Comparison of ENCODE assay signal across 8 cellular contexts in the genomic region with DNA sequence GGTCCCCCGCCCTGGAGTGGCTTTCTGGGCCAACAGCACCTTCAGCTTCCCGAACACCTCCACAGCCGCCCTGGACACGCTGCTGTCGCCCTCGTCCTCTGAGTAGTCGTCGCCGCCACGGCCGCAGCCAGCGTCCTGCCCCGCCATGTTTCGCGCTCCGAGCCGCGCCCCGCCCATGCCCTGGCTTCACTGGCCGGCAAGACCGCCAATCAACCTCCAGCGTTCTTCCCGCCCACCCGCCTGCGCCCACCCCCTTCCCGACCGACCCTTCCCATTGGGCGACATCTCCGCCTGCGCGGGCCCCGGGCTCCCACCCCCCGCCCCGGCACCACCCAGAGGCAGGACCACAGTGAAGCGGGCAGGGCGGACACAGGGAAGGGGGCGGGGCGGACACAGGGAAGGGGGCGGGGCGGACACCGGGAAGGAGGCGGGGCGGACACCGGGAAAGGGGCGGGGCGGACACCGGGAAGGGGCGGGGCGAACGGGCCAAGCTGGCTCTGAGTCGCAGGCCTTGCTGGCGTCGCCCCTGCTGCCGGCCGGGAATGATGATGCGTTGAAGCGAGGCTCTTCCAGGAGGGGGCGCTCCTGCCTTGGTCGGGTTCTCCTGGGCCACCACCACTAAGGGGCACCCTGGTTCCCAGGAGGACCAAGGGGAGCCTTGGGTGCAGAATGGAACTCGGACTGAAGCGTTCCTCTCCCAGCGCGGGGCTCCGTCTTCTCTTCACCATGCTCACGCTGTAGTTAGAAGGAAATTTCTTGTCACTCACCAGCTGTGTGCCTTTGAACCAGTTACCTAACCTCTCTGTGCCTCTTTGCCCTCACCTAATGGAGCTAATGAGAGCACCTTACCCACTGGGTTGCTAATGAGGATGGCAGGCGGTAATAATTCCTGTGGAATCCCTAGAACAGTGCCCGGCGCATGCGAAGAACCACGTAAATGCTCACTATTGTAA. TPM values are rescaled to one million over a fixed set of nuclear protein-coding genes. Genes with fewer than 3 reads are reported as not detected.
DNase-seq lines count a peak whose midpoint lies in the region; ATAC-seq and TF ChIP-seq lines count a peak whose summit lies in the region.

A gene (minus strand): TSS at position 166 of the 953 bp plus-strand sequence. CDS start 19 bp downstream, at position 147.

- H3K27me3 ChIP-seq in kidney epithelial cell (ENCODE audit: control insufficient read depth, insufficient read depth, low read length) = no peaks in the 10 kb centered on the region

- peak; percentile 74 for TF ChIP-seq CTCF in kidney epithelial cell (IDR thresholded peaks at IDR 0.05; ENCODE audit: insufficient read depth, low read length, poor library complexity, severe bottlenecking)

- peak; percentile 58 for TF ChIP-seq POLR2A in GM19099 (IDR thresholded peaks at IDR 0.05; ENCODE audit: extremely low read depth, insufficient read length, low read depth)

- ATAC-seq in HG03378 (IDR thresholded peaks at IDR 0.05; ENCODE audit: unreplicated experiment) = peak; percentile 67

- no peaks in the 10 kb centered on the region for H3K36me3 ChIP-seq in kidney epithelial cell (ENCODE audit: control insufficient read depth, insufficient read depth, low read length)

- DNase-seq in Ammon's horn (ENCODE audit: low spot score) = peak; percentile 93
- peak; percentile 76 for DNase-seq in NCI-H446 treated with DMSO at 0.1 percent for 48 hours (lab: John Stamatoyannopoulos, UW)
- peak; percentile 82 for DNase-seq in activated CD4-positive, CD25-positive, alpha-beta regulatory T cell treated with anti-CD3 and anti-CD28 coated beads, Interleukin-2, amount 50 U/mL, for 72 hours
- DNase-seq in cerebellar cortex (ENCODE audit: low spot score) = peak; percentile 85
- DNase-seq in kidney epithelial cell (ENCODE audit: low read depth) = peak; percentile 23
- DNase-seq in stimulated activated CD4-positive, alpha-beta T cell treated with anti-CD3 and anti-CD28 coated beads, Interleukin-15, amount 100 ng/mL, for 24 hours = peak; percentile 88

- peak within 1 kb of the TSS; percentile 72 for H3K4me3 ChIP-seq in kidney epithelial cell (ENCODE audit: low read depth, low read length)

RNA-seq across cellular contexts. Expression of the gene that starts here (rescaled TPM):
- total RNA-seq in kidney epithelial cell = 19.9 and 25.8 TPM in 2 replicates

Comparison
In these comparisons a context has a peak if more than half of its experiments do, and no peak if none do; other contexts are left out.
1. Peak in every context shown above with its lines: DNase-seq, ATAC-seq and H3K4me3 ChIP-seq.
2. DNase-seq: peak in every context shown above with its lines; median percentile 93 in Ammon's horn; 88 in stimulated activated CD4-positive, alpha-beta T cell treated with anti-CD3 and anti-CD28 coated beads, Interleukin-15, amount 100 ng/mL, for 24 hours; 85 in cerebellar cortex; 82 in activated CD4-positive, CD25-positive, alpha-beta regulatory T cell treated with anti-CD3 and anti-CD28 coated beads, Interleukin-2, amount 50 U/mL, for 72 hours; 76 in NCI-H446 treated with DMSO at 0.1 percent for 48 hours; 23 in kidney epithelial cell.